Comparison of ENCODE assay signal across 8 cellular contexts in the genomic region with DNA sequence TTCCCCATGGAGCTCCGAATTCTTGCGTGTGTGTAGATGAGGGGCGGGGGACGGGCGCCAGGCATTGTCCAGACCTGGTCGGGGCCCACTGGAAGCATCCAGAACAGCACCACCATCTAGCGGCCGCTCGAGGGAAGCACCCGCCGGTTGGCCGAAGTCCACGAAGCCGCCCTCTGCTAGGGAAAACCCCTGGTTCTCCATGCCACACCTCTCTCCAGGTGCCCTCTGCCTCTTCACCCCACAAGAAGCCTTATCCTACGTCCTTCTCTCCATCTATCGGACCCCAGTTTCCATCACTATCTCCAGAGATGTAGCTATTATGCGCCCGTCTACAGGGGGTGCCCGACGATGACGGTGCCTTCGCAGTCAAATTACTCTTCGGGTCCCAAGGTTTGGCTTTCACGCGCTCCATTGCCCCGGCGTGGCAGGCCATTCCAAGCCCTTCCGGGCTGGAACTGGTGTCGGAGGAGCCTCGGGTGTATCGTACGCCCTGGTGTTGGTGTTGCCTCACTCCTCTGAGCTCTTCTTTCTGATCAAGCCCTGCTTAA.
DNase-seq lines count a peak whose midpoint lies in the region; ATAC-seq lines count a peak whose summit lies in the region.

No MANE protein-coding gene starts in this region.

- H3K27ac ChIP-seq in caudate nucleus (ENCODE audit: low read depth, low read length), result peak overlapping the region; percentile 96

- peak; percentile 48 for ATAC-seq in HG03045 (IDR thresholded peaks at IDR 0.05; ENCODE audit: unreplicated experiment)

- DNase-seq in NCI-H187 (lab: John Stamatoyannopoulos, UW) (peak; percentile 36 to 42), NCI-H187 treated with DMSO at 0.1 percent for 48 hours (lab: John Stamatoyannopoulos, UW) (no peak), NCI-H2196 treated with DMSO at 0.1 percent for 48 hours (lab: John Stamatoyannopoulos, UW; ENCODE audit: unreplicated experiment) (peak; percentile 68), caudate nucleus (lab: John Stamatoyannopoulos, UW) (peak in 54 of 61 donors; percentile 27 to 89 (median 72)), islet precursor cell (peak; percentile 98)
- DNase-seq in activated CD4-positive, CD25-positive, alpha-beta regulatory T cell treated with anti-CD3 and anti-CD28 coated beads, Interleukin-2, amount 50 U/mL, for 16 hours (ENCODE audit: low read depth, low spot score), result peak; percentile 68
- peak; percentile 78 to 86 (median 82) for DNase-seq in stimulated activated CD4-positive, alpha-beta T cell treated with anti-CD3 and anti-CD28 coated beads, Interleukin-12 subunit alpha, Interleukin-12 subunit beta, amount 100 ng/mL, for 48 hours (ENCODE audit: low read depth in 2 of 3, low spot score in 1 of 3)
